Comparison of ENCODE assay signal across 18 cellular contexts in the genomic region with DNA sequence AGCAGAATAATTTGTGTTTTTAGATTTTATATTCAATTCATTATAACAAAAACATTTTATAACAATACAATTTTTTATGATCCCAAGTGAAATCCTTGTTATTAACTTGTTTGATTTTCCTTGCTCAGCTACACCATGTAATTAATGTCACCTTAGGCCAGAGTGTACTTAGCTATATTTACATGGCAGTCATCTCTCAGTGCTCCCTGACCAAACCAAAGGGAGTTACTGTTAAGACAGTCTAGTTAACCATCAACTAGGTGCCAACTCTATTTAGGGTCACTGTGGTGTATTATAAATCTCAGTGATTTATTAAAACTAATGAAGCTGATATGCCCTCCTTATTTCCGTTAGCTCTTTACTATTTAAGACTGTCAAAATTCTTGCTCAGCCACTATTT. TPM values are rescaled to one million over a fixed set of nuclear protein-coding genes. Genes with fewer than 3 reads are reported as not detected.
"Had no signal": no experiment of that assay in that cellular context is flagged by ENCODE, and none has a peak within 500 bp of the region (broad histone marks: within the 10 kb centered on the region; RNA-seq: fewer than 3 reads in every experiment).

No MANE protein-coding gene starts in this region.

- DNase-seq: activated CD4-positive, alpha-beta T cell treated with anti-CD3 and anti-CD28 coated beads for 4 hours; activated CD8-positive, alpha-beta memory T cell treated with anti-CD3 and anti-CD28 coated beads, Interleukin-2, amount 50 U/mL, for 4 hours; activated CD8-positive, alpha-beta T cell treated with anti-CD3 and anti-CD28 coated beads, Interleukin-2, amount 10 ng/mL, durations not matched to agents 7 days and 5 days; activated naive CD8-positive, alpha-beta T cell treated with anti-CD3 and anti-CD28 coated beads for 36 hours; amygdala; body of pancreas; caudate nucleus had no signal

- FAIRE-seq: colon, endometrium, keratinocyte had no signal

- H3K27me3 Mint-ChIP-seq: activated naive CD8-positive, alpha-beta T cell treated with anti-CD3 and anti-CD28 coated beads for 36 hours had no signal

- ATAC-seq: activated CD8-positive, alpha-beta T cell treated with anti-CD3 and anti-CD28 coated beads, Interleukin-2, amount 10 ng/mL, durations not matched to agents 7 days and 5 days; body of pancreas; stimulated activated effector memory CD8-positive, alpha-beta T cell treated with anti-CD3 and anti-CD28 coated beads, Interleukin-12 subunit alpha, Interleukin-12 subunit beta, amount 100 ng/mL, for 72 hours; WTC11 had no signal

- H3K4me3 Mint-ChIP-seq: activated CD8-positive, alpha-beta T cell treated with anti-CD3 and anti-CD28 coated beads, Interleukin-2, amount 10 ng/mL, durations not matched to agents 7 days and 5 days; activated naive CD8-positive, alpha-beta T cell treated with anti-CD3 and anti-CD28 coated beads for 36 hours; mesothelial cell of epicardium; neural crest cell; stimulated activated effector memory CD8-positive, alpha-beta T cell treated with anti-CD3 and anti-CD28 coated beads, Interleukin-12 subunit alpha, Interleukin-12 subunit beta, amount 100 ng/mL, for 72 hours; WTC11 had no signal

- H3K36me3 Mint-ChIP-seq: activated naive CD8-positive, alpha-beta T cell treated with anti-CD3 and anti-CD28 coated beads for 36 hours; stimulated activated effector memory CD8-positive, alpha-beta T cell treated with anti-CD3 and anti-CD28 coated beads, Interleukin-12 subunit alpha, Interleukin-12 subunit beta, amount 100 ng/mL, for 72 hours had no signal

- H3K27ac ChIP-seq: thoracic aorta had no signal

- H3K4me1 Mint-ChIP-seq: stimulated activated effector memory CD8-positive, alpha-beta T cell treated with anti-CD3 and anti-CD28 coated beads, Interleukin-12 subunit alpha, Interleukin-12 subunit beta, amount 100 ng/mL, for 72 hours had no signal

- H3K9me3 Mint-ChIP-seq: activated naive CD8-positive, alpha-beta T cell treated with anti-CD3 and anti-CD28 coated beads for 36 hours had no signal

- H3K27ac Mint-ChIP-seq: activated CD8-positive, alpha-beta T cell treated with anti-CD3 and anti-CD28 coated beads, Interleukin-2, amount 10 ng/mL, durations not matched to agents 7 days and 5 days; activated naive CD8-positive, alpha-beta T cell treated with anti-CD3 and anti-CD28 coated beads for 36 hours; stimulated activated effector memory CD8-positive, alpha-beta T cell treated with anti-CD3 and anti-CD28 coated beads, Interleukin-12 subunit alpha, Interleukin-12 subunit beta, amount 100 ng/mL, for 72 hours; WTC11 had no signal

RNA-seq across cellular contexts. Expression of a gene that starts 44.4 kb away (rescaled TPM):
- total RNA-seq: activated CD8-positive, alpha-beta T cell treated with anti-CD3 and anti-CD28 coated beads, Interleukin-2, amount 10 ng/mL, durations not matched to agents 7 days and 5 days; activated naive CD8-positive, alpha-beta T cell treated with anti-CD3 and anti-CD28 coated beads for 36 hours; mesothelial cell of epicardium; myocyte; neural crest cell; osteocyte; T-helper 1 cell treated with Interleukin-12 subunit alpha and Interleukin-12 subunit beta and Interleukin-4 antibody, amounts not matched to agents 30 ng/mL and 1 ng/mL, for 36 hours had no signal

RNA-seq across cellular contexts. Expression of a gene that starts 58.5 kb away (rescaled TPM):
- total RNA-seq: activated CD8-positive, alpha-beta T cell treated with anti-CD3 and anti-CD28 coated beads, Interleukin-2, amount 10 ng/mL, durations not matched to agents 7 days and 5 days had no signal
